8 cellular contexts compared by ENCODE assay signal in genomic region chr17:78127888-78128615, GRCh38. TPM values are rescaled to one million over a fixed set of nuclear protein-coding genes. Genes with fewer than 3 reads are reported as not detected.
DNase-seq lines count a peak whose midpoint lies in the region; ATAC-seq and TF ChIP-seq lines count a peak whose summit lies in the region.

No MANE protein-coding gene starts in this region.

- H3K4me3 ChIP-seq in BLaER1 treated with 17β-estradiol and CSF1 and Interleukin-3, amounts not matched to agents 10 nM and 100 nM = peak overlapping the region; percentile 70 to 94 (median 88)
- peak overlapping the region; percentile 85 to 88 for H3K4me3 ChIP-seq in right atrium auricular region

- peak overlapping the region; percentile 86 for H3K27ac Mint-ChIP-seq in activated naive CD8-positive, alpha-beta T cell treated with anti-CD3 and anti-CD28 coated beads for 36 hours

- H3K9ac ChIP-seq in BLaER1 treated with 17β-estradiol and CSF1 and Interleukin-3, amounts not matched to agents 10 nM and 100 nM = peak overlapping the region; percentile 84 to 95 (median 91)

- no peaks in the 10 kb centered on the region for H3K9me3 Mint-ChIP-seq in activated naive CD8-positive, alpha-beta T cell treated with anti-CD3 and anti-CD28 coated beads for 36 hours

- H3K9me3 ChIP-seq in BLaER1 treated with 17β-estradiol and CSF1 and Interleukin-3, amounts not matched to agents 10 nM and 100 nM (replicated peaks in 1 of 11) = no peaks in the 10 kb centered on the region
- H3K9me3 ChIP-seq in right atrium auricular region = no peaks in the 10 kb centered on the region

- H3K27ac ChIP-seq in BLaER1 treated with 17β-estradiol and CSF1 and Interleukin-3, amounts not matched to agents 10 nM and 100 nM = peak overlapping the region; percentile 85 to 95 (median 89)
- peak overlapping the region; percentile 81 to 83 for H3K27ac ChIP-seq in right atrium auricular region

- peak overlapping the region; percentile 94 to 100 (median 99) for H3K4me2 ChIP-seq in BLaER1 treated with 17β-estradiol and CSF1 and Interleukin-3, amounts not matched to agents 10 nM and 100 nM

- H3K4me3 Mint-ChIP-seq in activated naive CD8-positive, alpha-beta T cell treated with anti-CD3 and anti-CD28 coated beads for 36 hours = peak overlapping the region; percentile 90

- intact Hi-C loops in sciatic nerve (cut with DNase I) = loop anchor here (10.0 kb wide), 1 partner anchor 237 kb away; the partner anchor contains the start of gene SOCS3

- H3K36me3 Mint-ChIP-seq in activated naive CD8-positive, alpha-beta T cell treated with anti-CD3 and anti-CD28 coated beads for 36 hours = peaks cover 39% of the 10 kb centered on the region

- H4K20me1 ChIP-seq in BLaER1 treated with 17β-estradiol and CSF1 and Interleukin-3, amounts not matched to agents 10 nM and 100 nM = peaks cover 10 to 54% (median 22%) of the 10 kb centered on the region in 11 experiments

- no peaks in the 10 kb centered on the region for H3K27me3 ChIP-seq in BLaER1 treated with 17β-estradiol and CSF1 and Interleukin-3, amounts not matched to agents 10 nM and 100 nM
- no peaks in the 10 kb centered on the region for H3K27me3 ChIP-seq in right atrium auricular region

- no peak for TF ChIP-seq CTCF in right atrium auricular region (IDR thresholded peaks at IDR 0.05)

- peak; percentile 68 for DNase-seq in HuH-7.5 (ENCODE audit: low spot score)
- DNase-seq in activated naive CD8-positive, alpha-beta T cell treated with anti-CD3 and anti-CD28 coated beads for 36 hours = peak; percentile 43
- DNase-seq in right atrium auricular region (ENCODE audit: low spot score) = no peak
- peak; percentile 74 for DNase-seq in sciatic nerve (ENCODE audit: low spot score)
- no peak for DNase-seq in EL

- H3K36me3 ChIP-seq in BLaER1 treated with 17β-estradiol and CSF1 and Interleukin-3, amounts not matched to agents 10 nM and 100 nM = peaks cover 12 to 41% (median 24%) of the 10 kb centered on the region in 11 experiments
- peaks cover 16% of the 10 kb centered on the region for H3K36me3 ChIP-seq in right atrium auricular region

- peak; percentile 28 for ATAC-seq in sciatic nerve
- no peak for ATAC-seq in HG03342 (IDR thresholded peaks at IDR 0.05; ENCODE audit: unreplicated experiment)
- ATAC-seq in HG02798 (IDR thresholded peaks at IDR 0.05; ENCODE audit: poor library complexity, unreplicated experiment) = no peak

- H3K4me1 ChIP-seq in BLaER1 treated with 17β-estradiol and CSF1 and Interleukin-3, amounts not matched to agents 10 nM and 100 nM = peaks cover 74 to 91% (median 84%) of the 10 kb centered on the region in 10 experiments
- peaks cover 2 to 80% of the 10 kb centered on the region in 2 donors for H3K4me1 ChIP-seq in right atrium auricular region

- H3K4me1 Mint-ChIP-seq in activated naive CD8-positive, alpha-beta T cell treated with anti-CD3 and anti-CD28 coated beads for 36 hours = peaks cover 42% of the 10 kb centered on the region

- no peaks in the 10 kb centered on the region for H3K27me3 Mint-ChIP-seq in activated naive CD8-positive, alpha-beta T cell treated with anti-CD3 and anti-CD28 coated beads for 36 hours

RNA-seq across cellular contexts. Expression of gene TMC6, which starts 0.5 kb away (rescaled TPM):
- total RNA-seq in activated naive CD8-positive, alpha-beta T cell treated with anti-CD3 and anti-CD28 coated beads for 36 hours = 100 to 1,000 TPM; 119 to 125 TPM
- total RNA-seq in right atrium auricular region = 10 to 100 TPM in 1 of 2 donors, 1 to 10 TPM in 1; 7.5 to 41.3 TPM
- total RNA-seq in sciatic nerve = 95.0 TPM

RNA-seq across cellular contexts. Expression of gene TMC8, which starts 2.5 kb away (rescaled TPM):
- 100 to 1,000 TPM; 133 to 136 TPM for total RNA-seq in activated naive CD8-positive, alpha-beta T cell treated with anti-CD3 and anti-CD28 coated beads for 36 hours
- total RNA-seq in right atrium auricular region (1 to 10 TPM; 1.0 to 2.6 TPM), sciatic nerve (12.5 TPM)

RNA-seq across cellular contexts. Expression of gene C17orf99, which starts 18.1 kb away (rescaled TPM):
- total RNA-seq in activated naive CD8-positive, alpha-beta T cell treated with anti-CD3 and anti-CD28 coated beads for 36 hours = not detected
- not detected for total RNA-seq in right atrium auricular region
- 0.71 TPM for total RNA-seq in sciatic nerve

RNA-seq across cellular contexts. Expression of gene SYNGR2, which starts 40.3 kb away (rescaled TPM):
- 100 to 1,000 TPM; 126 to 127 TPM for total RNA-seq in activated naive CD8-positive, alpha-beta T cell treated with anti-CD3 and anti-CD28 coated beads for 36 hours
- 100 to 1,000 TPM in 1 of 2 donors, 10 to 100 TPM in 1; 52.8 to 129 TPM for total RNA-seq in right atrium auricular region
- total RNA-seq in sciatic nerve = 73.6 TPM

RNA-seq across cellular contexts. Expression of gene TK1, which starts 58.8 kb away (rescaled TPM):
- total RNA-seq in activated naive CD8-positive, alpha-beta T cell treated with anti-CD3 and anti-CD28 coated beads for 36 hours = 100 to 1,000 TPM; 144 to 150 TPM
- total RNA-seq in right atrium auricular region (1 to 10 TPM; 2.2 TPM), sciatic nerve (1.8 TPM)

Comparison
In these comparisons a context has a peak if more than half of its experiments do, and no peak if none do; other contexts are left out.
1. DNase-seq: peak in HuH-7.5 (single experiment), activated naive CD8-positive, alpha-beta T cell treated with anti-CD3 and anti-CD28 coated beads for 36 hours (single experiment) and sciatic nerve (single experiment); none in right atrium auricular region (single experiment) and EL (single experiment).